Comparison of ENCODE assay signal across 19 cellular contexts in genomic region chr18:75868031-75868430, GRCh38.
A peak's percentile ranks its signal among the peaks of the same experiment; 100 is the strongest.
DNase-seq lines count a peak whose midpoint lies in the region; ATAC-seq and TF ChIP-seq lines count a peak whose summit lies in the region.
"Had no signal": no experiment of that assay in that cellular context is flagged by ENCODE, and none has a peak within 500 bp of the region (broad histone marks: within the 10 kb centered on the region; RNA-seq: fewer than 3 reads in every experiment).

No MANE protein-coding gene starts in this region.

- no peak overlapping the region for H3K27ac ChIP-seq in endodermal cell (ENCODE audit: low read depth, low read length)
- H3K27ac ChIP-seq in neuronal stem cell (replicated peaks; ENCODE audit: low read length) = no peak overlapping the region
- H3K27ac ChIP-seq in stomach smooth muscle (ENCODE audit: low read length) = peak overlapping the region; percentile 85
- H3K27ac ChIP-seq: 22Rv1 had no signal

- H3K36me3 Mint-ChIP-seq in endodermal cell (ENCODE audit: low read depth) = no peaks in the 10 kb centered on the region
- no peaks in the 10 kb centered on the region for H3K36me3 Mint-ChIP-seq in stimulated activated effector memory CD8-positive, alpha-beta T cell treated with anti-CD3 and anti-CD28 coated beads, Interleukin-12 subunit alpha, Interleukin-12 subunit beta, amount 100 ng/mL, for 72 hours
- no peaks in the 10 kb centered on the region for H3K36me3 Mint-ChIP-seq in activated naive CD4-positive, alpha-beta T cell treated with anti-CD3 and anti-CD28 coated beads, Interleukin-2, amount 10 ng/mL, durations not matched to agents 7 days and 5 days
- H3K36me3 Mint-ChIP-seq: CD14-positive monocyte; CD8-positive, alpha-beta T cell had no signal

- H3K36me3 ChIP-seq in endodermal cell (ENCODE audit: control insufficient read depth, insufficient read depth, low read length) (no peaks in the 10 kb centered on the region), neuronal stem cell (replicated peaks in 1 of 2; ENCODE audit: control insufficient read depth in 2 of 2, insufficient read depth in 2 of 2, low read length in 2 of 2) (no peaks in the 10 kb centered on the region), stomach smooth muscle (ENCODE audit: control insufficient read depth in 2 of 2, insufficient read depth in 2 of 2, low read length in 2 of 2) (no peaks in the 10 kb centered on the region)

- no peak overlapping the region for H3K14ac ChIP-seq in neuronal stem cell (ENCODE audit: low read length)

- H3K4me3 ChIP-seq in endodermal cell (ENCODE audit: low read length) (no peak overlapping the region), neuronal stem cell (ENCODE audit: low read length in 2 of 2) (no peak overlapping the region), stomach smooth muscle (ENCODE audit: low read length in 2 of 2) (no peak overlapping the region)

- no peak for TF ChIP-seq CTCF in endodermal cell (conservative IDR thresholded peaks at IDR 0.05)

- H4K8ac ChIP-seq in neuronal stem cell (ENCODE audit: low read depth, low read length) = no peak overlapping the region

- DNase-seq in ELF-1 (ENCODE audit: low read depth, low spot score) (peak; percentile 28), endodermal cell (peak; percentile 62), neuronal stem cell (ENCODE audit: low spot score) (no peak), amygdala (lab: John Stamatoyannopoulos, UW) (no peak)
- DNase-seq in stimulated activated effector memory CD8-positive, alpha-beta T cell treated with anti-CD3 and anti-CD28 coated beads, Interleukin-12 subunit alpha, Interleukin-12 subunit beta, amount 100 ng/mL, for 72 hours (ENCODE audit: low spot score in 2 of 2) = no peak
- no peak for DNase-seq in activated naive CD4-positive, alpha-beta T cell treated with anti-CD3 and anti-CD28 coated beads, Interleukin-2, amount 10 ng/mL, durations not matched to agents 7 days and 5 days
- DNase-seq: CD8-positive, alpha-beta T cell; COR-L47; DMS153; DMS79 treated with DMSO at 0.1 percent for 48 hours; EL; GDM1; GOT3; HCEC 1CT; HFFc6 had no signal

- no peaks in the 10 kb centered on the region for H3K4me1 ChIP-seq in endodermal cell (ENCODE audit: control insufficient read depth, insufficient read depth, low read length)
- peaks cover 0 to 2% of the 10 kb centered on the region in 2 donors for H3K4me1 ChIP-seq in neuronal stem cell (ENCODE audit: control insufficient read depth in 2 of 2, insufficient read depth in 1 of 2, low read depth in 1 of 2, low read length in 2 of 2)
- peaks cover 26% of the 10 kb centered on the region for H3K4me1 ChIP-seq in stomach smooth muscle (ENCODE audit: control insufficient read depth, insufficient read depth, low read length)

- no peaks in the 10 kb centered on the region for H3K79me1 ChIP-seq in neuronal stem cell (ENCODE audit: low read depth, low read length)

- no peak overlapping the region for H3K27ac Mint-ChIP-seq in endodermal cell
- no peak overlapping the region for H3K27ac Mint-ChIP-seq in stimulated activated effector memory CD8-positive, alpha-beta T cell treated with anti-CD3 and anti-CD28 coated beads, Interleukin-12 subunit alpha, Interleukin-12 subunit beta, amount 100 ng/mL, for 72 hours
- no peak overlapping the region for H3K27ac Mint-ChIP-seq in activated naive CD4-positive, alpha-beta T cell treated with anti-CD3 and anti-CD28 coated beads, Interleukin-2, amount 10 ng/mL, durations not matched to agents 7 days and 5 days
- H3K27ac Mint-ChIP-seq: CD14-positive monocyte; CD8-positive, alpha-beta T cell; HFFc6 had no signal

- no peaks in the 10 kb centered on the region for H3K9me3 Mint-ChIP-seq in endodermal cell
- peaks cover 4% of the 10 kb centered on the region for H3K9me3 Mint-ChIP-seq in stimulated activated effector memory CD8-positive, alpha-beta T cell treated with anti-CD3 and anti-CD28 coated beads, Interleukin-12 subunit alpha, Interleukin-12 subunit beta, amount 100 ng/mL, for 72 hours
- no peaks in the 10 kb centered on the region for H3K9me3 Mint-ChIP-seq in activated naive CD4-positive, alpha-beta T cell treated with anti-CD3 and anti-CD28 coated beads, Interleukin-2, amount 10 ng/mL, durations not matched to agents 7 days and 5 days
- H3K9me3 Mint-ChIP-seq: CD8-positive, alpha-beta T cell had no signal

- no peak overlapping the region for H3K4ac ChIP-seq in neuronal stem cell (ENCODE audit: low read length)

- H2BK15ac ChIP-seq in neuronal stem cell (ENCODE audit: low read length) = no peak overlapping the region

- H3K27me3 ChIP-seq in endodermal cell (ENCODE audit: control insufficient read depth, insufficient read depth, low read length, poor library complexity, severe bottlenecking) (no peaks in the 10 kb centered on the region), neuronal stem cell (ENCODE audit: control insufficient read depth in 3 of 3, insufficient read depth in 3 of 3, low read depth in 1 of 3, low read length in 3 of 3) (peaks cover 0 to 4% (median 0%) of the 10 kb centered on the region in 3 experiments), stomach smooth muscle (ENCODE audit: control insufficient read depth in 1 of 2, insufficient read depth in 2 of 2, low read length in 2 of 2) (no peaks in the 10 kb centered on the region)

- peaks cover 2% of the 10 kb centered on the region for H3K4me1 Mint-ChIP-seq in endodermal cell
- H3K4me1 Mint-ChIP-seq in stimulated activated effector memory CD8-positive, alpha-beta T cell treated with anti-CD3 and anti-CD28 coated beads, Interleukin-12 subunit alpha, Interleukin-12 subunit beta, amount 100 ng/mL, for 72 hours = no peaks in the 10 kb centered on the region
- H3K4me1 Mint-ChIP-seq in activated naive CD4-positive, alpha-beta T cell treated with anti-CD3 and anti-CD28 coated beads, Interleukin-2, amount 10 ng/mL, durations not matched to agents 7 days and 5 days = no peaks in the 10 kb centered on the region
- H3K4me1 Mint-ChIP-seq: CD14-positive monocyte had no signal

- H3K4me3 Mint-ChIP-seq in endodermal cell = no peak overlapping the region
- no peak overlapping the region for H3K4me3 Mint-ChIP-seq in stimulated activated effector memory CD8-positive, alpha-beta T cell treated with anti-CD3 and anti-CD28 coated beads, Interleukin-12 subunit alpha, Interleukin-12 subunit beta, amount 100 ng/mL, for 72 hours
- H3K4me3 Mint-ChIP-seq in activated naive CD4-positive, alpha-beta T cell treated with anti-CD3 and anti-CD28 coated beads, Interleukin-2, amount 10 ng/mL, durations not matched to agents 7 days and 5 days = no peak overlapping the region
- H3K4me3 Mint-ChIP-seq: CD14-positive monocyte; CD8-positive, alpha-beta T cell; HFFc6 had no signal

- H3K23ac ChIP-seq in neuronal stem cell (ENCODE audit: low read depth, low read length, poor library complexity) = no peak overlapping the region

- H3K4me2 ChIP-seq in neuronal stem cell (ENCODE audit: insufficient read depth, low read length, poor library complexity, severe bottlenecking) = no peak overlapping the region

- no peaks in the 10 kb centered on the region for H3K27me3 Mint-ChIP-seq in endodermal cell (ENCODE audit: insufficient read depth)
- H3K27me3 Mint-ChIP-seq in activated naive CD4-positive, alpha-beta T cell treated with anti-CD3 and anti-CD28 coated beads, Interleukin-2, amount 10 ng/mL, durations not matched to agents 7 days and 5 days = peaks cover 4% of the 10 kb centered on the region

- no peak overlapping the region for H2BK12ac ChIP-seq in neuronal stem cell (ENCODE audit: low read length)

- H2BK120ac ChIP-seq in neuronal stem cell (ENCODE audit: low read depth, low read length) = no peak overlapping the region

- CTCF ChIA-PET in activated naive CD4-positive, alpha-beta T cell treated with anti-CD3 and anti-CD28 coated beads, Interleukin-2, amount 10 ng/mL, durations not matched to agents 7 days and 5 days (lab: Charles Lee) = no interaction called here

- no peak overlapping the region for H4K91ac ChIP-seq in neuronal stem cell (ENCODE audit: low read depth, low read length, poor library complexity)

- WGBS in endodermal cell (ENCODE audit: insufficient coverage in 1 of 2, insufficient read length in 1 of 2), 2 experiments = 79 to 88% methylated on average over 8 to 9 of the region's 9 CpGs
- WGBS in neuronal stem cell (ENCODE audit: extremely low coverage in 2 of 2, insufficient read length in 2 of 2, insufficient replicate concordance in 1 of 2), 2 donors = no CpG with 5 or more reads among the region's 9 CpGs

- no peak overlapping the region for H2AFZ ChIP-seq in neuronal stem cell (ENCODE audit: low read length)

- no peak overlapping the region for H2BK5ac ChIP-seq in neuronal stem cell (ENCODE audit: low read length)

- no peak for ATAC-seq in stimulated activated effector memory CD8-positive, alpha-beta T cell treated with anti-CD3 and anti-CD28 coated beads, Interleukin-12 subunit alpha, Interleukin-12 subunit beta, amount 100 ng/mL, for 72 hours
- ATAC-seq: CD8-positive, alpha-beta T cell; HepG2 had no signal

- no peak overlapping the region for H2AK5ac ChIP-seq in neuronal stem cell (ENCODE audit: low read depth, low read length)

- H3K9me3 ChIP-seq in endodermal cell (ENCODE audit: control insufficient read depth, low read length) = no peaks in the 10 kb centered on the region
- H3K9me3 ChIP-seq in neuronal stem cell (replicated peaks in 1 of 2; ENCODE audit: control insufficient read depth in 2 of 2, insufficient read depth in 1 of 2, low read depth in 1 of 2, low read length in 2 of 2) = peaks cover 0 to 2% of the 10 kb centered on the region in 2 donors
- peaks cover 0 to 6% of the 10 kb centered on the region in 2 donors for H3K9me3 ChIP-seq in stomach smooth muscle (ENCODE audit: control insufficient read depth in 2 of 2, low read length in 2 of 2)

- H3K18ac ChIP-seq in neuronal stem cell (ENCODE audit: low read length) = peak overlapping the region; percentile 56

- no peak overlapping the region for H3K9ac ChIP-seq in endodermal cell (ENCODE audit: extremely low read depth, low read length, poor library complexity, severe bottlenecking)
- H3K9ac ChIP-seq in neuronal stem cell (ENCODE audit: low read depth, low read length, poor library complexity) = no peak overlapping the region
- no peak overlapping the region for H3K9ac ChIP-seq in stomach smooth muscle (ENCODE audit: low read length in 2 of 2)

Comparison
In these comparisons a context has a peak if more than half of its experiments do, and no peak if none do; other contexts are left out.
1. DNase-seq: peak in ELF-1 (single experiment) and endodermal cell (single experiment); none in neuronal stem cell (single experiment), stimulated activated effector memory CD8-positive, alpha-beta T cell treated with anti-CD3 and anti-CD28 coated beads, Interleukin-12 subunit alpha, Interleukin-12 subunit beta, amount 100 ng/mL, for 72 hours (0 of 2), amygdala (0 of 56) and activated naive CD4-positive, alpha-beta T cell treated with anti-CD3 and anti-CD28 coated beads, Interleukin-2, amount 10 ng/mL, durations not matched to agents 7 days and 5 days (single experiment).